ENCODE assay signal across 8 cellular contexts in the genomic region with DNA sequence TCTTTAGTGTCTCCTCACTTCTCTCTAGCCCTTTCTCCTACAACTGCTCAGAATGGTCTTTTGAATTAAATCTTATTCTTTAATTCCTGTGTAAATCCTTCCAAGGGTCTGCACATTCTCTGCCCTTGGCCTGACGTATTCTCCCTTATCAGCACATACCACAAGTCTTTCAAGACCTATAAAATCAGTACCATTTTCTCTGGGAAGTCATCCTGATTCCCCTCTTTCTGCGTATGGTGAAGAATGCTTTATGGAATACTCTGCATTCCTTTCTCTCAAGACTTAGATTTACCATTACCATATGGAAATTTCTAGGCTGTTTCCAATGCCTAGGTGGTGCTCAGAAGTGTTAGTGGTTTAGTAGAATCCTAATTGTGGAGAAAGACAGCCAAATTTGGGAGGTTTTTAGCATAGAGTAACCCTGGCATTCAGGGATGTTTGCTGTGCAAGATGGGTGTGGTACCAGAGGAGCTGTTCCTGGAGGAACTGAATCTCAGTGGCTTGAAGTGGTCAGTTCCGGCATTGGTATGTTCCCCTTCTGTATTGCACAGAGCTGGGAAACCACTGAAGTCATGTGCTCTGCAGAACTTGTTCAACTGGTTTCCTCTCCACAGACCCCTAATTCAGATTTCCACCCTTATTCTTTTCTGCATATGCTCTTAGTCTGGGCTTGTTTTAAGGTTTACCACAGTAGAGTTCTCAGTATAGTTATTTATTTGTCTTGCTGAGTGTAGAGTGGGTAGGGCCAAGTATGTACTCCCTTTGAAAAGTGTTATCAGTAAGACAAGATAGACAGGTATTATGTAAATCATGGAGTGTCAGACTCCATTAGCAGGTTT. TPM values are rescaled to one million over a fixed set of nuclear protein-coding genes. Genes with fewer than 3 reads are reported as not detected.
DNase-seq lines count a peak whose midpoint lies in the region; ATAC-seq, FAIRE-seq and TF ChIP-seq lines count a peak whose summit lies in the region.

No MANE protein-coding gene starts in this region.

- RAD21 ChIA-PET in GM12878 (lab: Charles Lee; ENCODE audit: unreplicated experiment) = interaction anchor here (1.0 to 2.9 kb wide), 7 partner anchors 10 to 92 kb away, joined by 3 to 10 read pairs (median 5); a partner anchor contains a TSS

- FAIRE-seq in GM12878 (lab: Jason Lieb, UNC) = peak; percentile 27

- DNase-seq in SIG-M5 treated with dmso at 0.1 percent for 504 hours (lab: John Stamatoyannopoulos, UW; ENCODE audit: unreplicated experiment) (peak; percentile 91), SIG-M5 (lab: John Stamatoyannopoulos, UW) (no peak), NCI-H1417 treated with DMSO at 0.1 percent for 48 hours (lab: John Stamatoyannopoulos, UW) (peak; percentile 49), GM12878 (ENCODE audit: low read depth, low spot score) (peak; percentile 72), left lobe of liver (ENCODE audit: low spot score) (no peak), vagina (ENCODE audit: extremely low spot score in 2 of 2) (no peak), Karpas-422 (no peak)

- H3K9ac ChIP-seq in GM12878 (ENCODE audit: control insufficient read depth, insufficient read depth, low read length) (no peak overlapping the region), Karpas-422 (ENCODE audit: low read length) (no peak overlapping the region)

- H3K4me3 ChIP-seq in GM12878 = peak overlapping the region; percentile 8; the same call in 1 of the 2 replicates
- no peak overlapping the region for H3K4me3 ChIP-seq in vagina
- no peak overlapping the region for H3K4me3 ChIP-seq in Karpas-422 (ENCODE audit: low read length)

- POLR2A ChIA-PET in GM12878 (lab: Charles Lee) = interaction anchor here (0.5 to 2.5 kb wide), 7 partner anchors 10 to 439 kb away, joined by 3 to 12 read pairs (median 5); a partner anchor contains a TSS

- intact Hi-C loops in GM12878 (cut with micrococcal nuclease; ENCODE audit: unreplicated experiment) = no loop called here
- intact Hi-C loops in vagina (cut with DNase I) = no loop called here

- no peaks in the 10 kb centered on the region; the same call in 1 of the 2 replicates for H4K20me1 ChIP-seq in GM12878 (ENCODE audit: control insufficient read depth, insufficient read depth)
- H4K20me1 ChIP-seq in Karpas-422 (ENCODE audit: insufficient read depth, low read depth, low read length) = no peaks in the 10 kb centered on the region

- CTCF ChIA-PET in GM12878 (lab: Yijun Ruan, JAX) = interaction anchor here (0.8 to 2.3 kb wide), 6 partner anchors 9 to 93 kb away, joined by 3 to 7 read pairs (median 4); no protein-coding TSS in a partner anchor

- TF ChIP-seq EP300 in GM12878 (IDR thresholded peaks at IDR 0.05; ENCODE audit: borderline replicate concordance in 1 of 2, control insufficient read depth in 1 of 2, low read depth in 2 of 2, low read length in 2 of 2) = no peak

- no peaks in the 10 kb centered on the region for H3K9me2 ChIP-seq in Karpas-422 (replicated peaks; ENCODE audit: insufficient read depth, low read length)

- peaks cover 59% of the 10 kb centered on the region for H3K79me2 ChIP-seq in GM12878 (ENCODE audit: control insufficient read depth, insufficient read depth, low read length)
- peaks cover 74% of the 10 kb centered on the region for H3K79me2 ChIP-seq in Karpas-422 (ENCODE audit: low read length)

- no peak for TF ChIP-seq POLR2A in GM12878 (IDR thresholded peaks at IDR 0.05; ENCODE audit: low read depth, low read length)
- TF ChIP-seq POLR2A in vagina (IDR thresholded peaks at IDR 0.05) = no peak

- BruUV-seq in GM12878 (replicated peaks; lab: Mats Ljungman, UMichigan) = no TSS peak

- TF ChIP-seq CTCF in GM12878 (IDR thresholded peaks at IDR 0.05 in 2 of 3, conservative IDR thresholded peaks at IDR 0.05 in 1 of 3; ENCODE audit: control insufficient read depth in 2 of 3, extremely low read depth in 1 of 3, insufficient read depth in 1 of 3, low read depth in 3 of 3, low read length in 3 of 3) = no peak
- no peak for TF ChIP-seq CTCF in vagina (IDR thresholded peaks at IDR 0.05)

- WGBS in GM12878 (ENCODE audit: insufficient coverage, insufficient replicate concordance, low lambda C conversion rate, missing lambda C conversion rate) = 61% methylated on average over 3 of the region's 3 CpGs

- in situ Hi-C loops in GM12878 (cut with MboI) = no loop called here

- no peak overlapping the region for H2AFZ ChIP-seq in GM12878 (ENCODE audit: control insufficient read depth, low read depth, low read length)
- H2AFZ ChIP-seq in Karpas-422 (ENCODE audit: low read length) = no peak overlapping the region

- peaks cover 2% of the 10 kb centered on the region; the same call in 2 of the 3 replicates for H3K9me3 ChIP-seq in GM12878 (replicated peaks; ENCODE audit: control insufficient read depth, insufficient read depth, low read length)
- H3K9me3 ChIP-seq in vagina = no peaks in the 10 kb centered on the region
- H3K9me3 ChIP-seq in Karpas-422 (ENCODE audit: low read length) = no peaks in the 10 kb centered on the region

- H3K27ac ChIP-seq in GM12878 (ENCODE audit: control insufficient read depth, insufficient read depth) = peak overlapping the region; percentile 45
- H3K27ac ChIP-seq in vagina = peak overlapping the region; percentile 6
- no peak overlapping the region for H3K27ac ChIP-seq in Karpas-422 (ENCODE audit: low read length)

- ATAC-seq in HG02623 (IDR thresholded peaks at IDR 0.05; ENCODE audit: unreplicated experiment) = peak; percentile 82
- ATAC-seq in GM12878 = peak; percentile 95
- ATAC-seq in left lobe of liver = peak; percentile 60

- H3K4me1 ChIP-seq in GM12878 (ENCODE audit: control insufficient read depth, insufficient read depth, low read length) = peaks cover 23% of the 10 kb centered on the region
- H3K4me1 ChIP-seq in vagina = peaks cover 55% of the 10 kb centered on the region
- peaks cover 13% of the 10 kb centered on the region for H3K4me1 ChIP-seq in Karpas-422 (ENCODE audit: low read length)

- no peaks in the 10 kb centered on the region for H3K27me3 ChIP-seq in GM12878 (replicated peaks in 1 of 2; ENCODE audit: control insufficient read depth in 2 of 2, insufficient read depth in 2 of 2, low read length in 1 of 2)
- H3K27me3 ChIP-seq in vagina = no peaks in the 10 kb centered on the region
- no peaks in the 10 kb centered on the region for H3K27me3 ChIP-seq in Karpas-422 (ENCODE audit: low read length)

- no peak for TF ChIP-seq RAD21 in GM12878 (IDR thresholded peaks at IDR 0.05; ENCODE audit: insufficient read depth, low read depth, low read length)

- SMC1A ChIA-PET in GM12878 (lab: Charles Lee; ENCODE audit: uncharacterized antibody, unreplicated experiment) = interaction anchor here (0.7 to 4.4 kb wide), 16 partner anchors 8 to 208 kb away, joined by 3 to 38 read pairs (median 4); a partner anchor contains a TSS

- H3K36me3 ChIP-seq in GM12878 (ENCODE audit: control insufficient read depth in 2 of 2, insufficient read depth in 2 of 2, low read length in 1 of 2) = peaks cover 2 to 3% of the 10 kb centered on the region in 2 experiments; a peak in 2 of 4 replicates
- no peaks in the 10 kb centered on the region for H3K36me3 ChIP-seq in vagina
- no peaks in the 10 kb centered on the region; the same call in 1 of the 2 replicates for H3K36me3 ChIP-seq in Karpas-422 (ENCODE audit: insufficient read depth, low read length)

- peak overlapping the region; percentile 59 for H3K4me2 ChIP-seq in GM12878 (ENCODE audit: control insufficient read depth, insufficient read depth)
- no peak overlapping the region for H3K4me2 ChIP-seq in Karpas-422 (ENCODE audit: low read depth, low read length, poor library complexity, severe bottlenecking)

TF ChIP-seq in GM12878, 131 proteins besides CTCF, POLR2A, EP300 and RAD21 (continues in another document):
- TF ChIP-seq SPI1 (IDR thresholded peaks at IDR 0.05; ENCODE audit: borderline replicate concordance, insufficient read depth, low read depth, low read length) = peak; percentile 86
- TF ChIP-seq, protein P1, sequence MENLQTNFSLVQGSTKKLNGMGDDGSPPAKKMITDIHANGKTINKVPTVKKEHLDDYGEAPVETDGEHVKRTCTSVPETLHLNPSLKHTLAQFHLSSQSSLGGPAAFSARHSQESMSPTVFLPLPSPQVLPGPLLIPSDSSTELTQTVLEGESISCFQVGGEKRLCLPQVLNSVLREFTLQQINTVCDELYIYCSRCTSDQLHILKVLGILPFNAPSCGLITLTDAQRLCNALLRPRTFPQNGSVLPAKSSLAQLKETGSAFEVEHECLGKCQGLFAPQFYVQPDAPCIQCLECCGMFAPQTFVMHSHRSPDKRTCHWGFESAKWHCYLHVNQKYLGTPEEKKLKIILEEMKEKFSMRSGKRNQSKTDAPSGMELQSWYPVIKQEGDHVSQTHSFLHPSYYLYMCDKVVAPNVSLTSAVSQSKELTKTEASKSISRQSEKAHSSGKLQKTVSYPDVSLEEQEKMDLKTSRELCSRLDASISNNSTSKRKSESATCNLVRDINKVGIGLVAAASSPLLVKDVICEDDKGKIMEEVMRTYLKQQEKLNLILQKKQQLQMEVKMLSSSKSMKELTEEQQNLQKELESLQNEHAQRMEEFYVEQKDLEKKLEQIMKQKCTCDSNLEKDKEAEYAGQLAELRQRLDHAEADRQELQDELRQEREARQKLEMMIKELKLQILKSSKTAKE (IDR thresholded peaks at IDR 0.05; ENCODE audit: low read depth, poor library complexity, severe bottlenecking) = peak; percentile 21

RNA-seq across cellular contexts. Expression of a gene that starts 24.5 kb away (rescaled TPM):
- 229 and 246 TPM in 2 replicates for total RNA-seq in GM12878 (2013; cell fraction: nucleolus; rRNA removed)
- 124 and 140 TPM in 2 replicates for total RNA-seq in GM12878 (2014; rRNA removed)
- total RNA-seq in GM12878 (2014; rRNA removed; fragmentation: Illumina TruSeq; extraction: Trizol) = 222 and 234 TPM in 2 replicates
- 118 and 122 TPM in 2 replicates for total RNA-seq in GM12878 (2021)
- 52.6 TPM for polyA plus RNA-seq in GM12878 (2011; ENCODE audit: low read depth)
- 110 and 149 TPM in 2 replicates for polyA plus RNA-seq in GM12878 (2011; rRNA removed)
- 45.3 and 51.0 TPM in 2 replicates for polyA plus RNA-seq in GM12878 (2011; cell fraction: cytosol; rRNA removed)
- polyA plus RNA-seq in GM12878 (2011; cell fraction: nucleus; rRNA removed) = 114 and 372 TPM in 2 replicates
- polyA plus RNA-seq in GM12878 (2012) = 61.3 and 79.2 TPM in 2 replicates
- 250 and 338 TPM in 2 replicates for polyA plus RNA-seq in GM12878 (2014; fragmentation: Illumina TruSeq; extraction: Trizol)
- 10 to 100 TPM; 65.2 to 66.6 TPM for polyA plus RNA-seq in GM12878 (2014; fragmentation: Nextera tagmentation; extraction: Ambion mirVana)
- 96.6 and 115 TPM in 2 replicates for polyA plus RNA-seq in GM12878 (2014; rRNA removed)
- polyA plus RNA-seq in GM12878 (2016; fragmentation: Nextera tagmentation; extraction: Ambion mirVana) = 100 to 1,000 TPM in 1 of 2 experiments, 10 to 100 TPM in 1; 99.6 to 103 TPM
- 168 and 218 TPM in 2 replicates for polyA minus RNA-seq in GM12878 (2011; rRNA and poly(A)+ RNA removed)
- polyA minus RNA-seq in GM12878 (2011; cell fraction: cytosol; rRNA and poly(A)+ RNA removed) = 52.7 and 66.6 TPM in 2 replicates
- polyA minus RNA-seq in GM12878 (2011; cell fraction: nucleus; rRNA and poly(A)+ RNA removed) = 106 and 330 TPM in 2 replicates
- total RNA-seq in left lobe of liver = 10.9 TPM
- total RNA-seq in vagina = 261 TPM
- total RNA-seq in Karpas-422 (2014; rRNA removed; shearing (Covaris generic); ENCODE audit: low replicate concordance) = 122 and 145 TPM in 2 replicates

Comparison
In these comparisons a context has a peak if more than half of its experiments do, and no peak if none do; other contexts are left out.
1. DNase-seq: peak in SIG-M5 treated with dmso at 0.1 percent for 504 hours (single experiment), NCI-H1417 treated with DMSO at 0.1 percent for 48 hours (single experiment) and GM12878 (single experiment); none in SIG-M5 (single experiment), left lobe of liver (single experiment), vagina (0 of 2) and Karpas-422 (single experiment).
2. Peak in every context shown above with its lines, with median percentiles within 50 percentile points of each other: ATAC-seq.